18 cellular contexts compared by ENCODE assay signal in genomic region chr6:120871416-120872261, GRCh38.
DNase-seq lines count a peak whose midpoint lies in the region; ATAC-seq and TF ChIP-seq lines count a peak whose summit lies in the region.
"Had no signal": no experiment of that assay in that cellular context is flagged by ENCODE, and none has a peak within 500 bp of the region (broad histone marks: within the 10 kb centered on the region; RNA-seq: fewer than 3 reads in every experiment).

No MANE protein-coding gene starts in this region.

- H3K14ac ChIP-seq in neuronal stem cell (ENCODE audit: low read length), result peak overlapping the region; percentile 71

- H3K27ac ChIP-seq in neuronal stem cell (replicated peaks; ENCODE audit: low read length) (no peak overlapping the region), psoas muscle (no peak overlapping the region)
- H3K27ac ChIP-seq: ascending aorta, KMS-11, thyroid gland had no signal

- peak overlapping the region; percentile 73 for H2BK12ac ChIP-seq in neuronal stem cell (ENCODE audit: low read length)

- WGBS in neuronal stem cell (ENCODE audit: extremely low coverage in 2 of 2, insufficient read length in 2 of 2, insufficient replicate concordance in 1 of 2), 2 donors, result no CpG with 5 or more reads among the region's 23 CpGs
- WGBS in psoas muscle, 3 donors, result 77 to 84% (median 79%) methylated on average over 23 of the region's 23 CpGs

- H3K27me3 ChIP-seq in neuronal stem cell (ENCODE audit: control insufficient read depth in 3 of 3, insufficient read depth in 3 of 3, low read depth in 1 of 3, low read length in 3 of 3), result no peaks in the 10 kb centered on the region
- no peaks in the 10 kb centered on the region for H3K27me3 ChIP-seq in psoas muscle (ENCODE audit: insufficient read depth in 3 of 3, low read length in 2 of 3)
- H3K27me3 ChIP-seq: ascending aorta, thyroid gland had no signal

- H3K9me3 ChIP-seq in neuronal stem cell (replicated peaks in 1 of 2; ENCODE audit: control insufficient read depth in 2 of 2, insufficient read depth in 1 of 2, low read depth in 1 of 2, low read length in 2 of 2) (no peaks in the 10 kb centered on the region), psoas muscle (no peaks in the 10 kb centered on the region)
- H3K9me3 ChIP-seq: ascending aorta, thyroid gland had no signal

- H3K4me1 ChIP-seq in neuronal stem cell (ENCODE audit: control insufficient read depth in 2 of 2, insufficient read depth in 1 of 2, low read depth in 1 of 2, low read length in 2 of 2) (no peaks in the 10 kb centered on the region), psoas muscle (no peaks in the 10 kb centered on the region)
- H3K4me1 ChIP-seq: ascending aorta, thyroid gland had no signal

- H3K4me3 ChIP-seq in neuronal stem cell (ENCODE audit: low read length in 2 of 2), result no peak overlapping the region
- no peak overlapping the region for H3K4me3 ChIP-seq in psoas muscle
- H3K4me3 ChIP-seq: ascending aorta, thyroid gland had no signal

- no peak overlapping the region for H3K23ac ChIP-seq in neuronal stem cell (ENCODE audit: low read depth, low read length, poor library complexity)

- no peak for TF ChIP-seq CTCF in psoas muscle (IDR thresholded peaks at IDR 0.05)

- H2BK5ac ChIP-seq in neuronal stem cell (ENCODE audit: low read length), result no peak overlapping the region

- H4K8ac ChIP-seq in neuronal stem cell (ENCODE audit: low read depth, low read length), result peak overlapping the region; percentile 82

- peak; percentile 15 for DNase-seq in HT1080 (ENCODE audit: low read depth)
- DNase-seq in SK-N-DZ (ENCODE audit: low spot score), result peak; percentile 23
- no peak for DNase-seq in neuronal stem cell (ENCODE audit: low spot score)
- DNase-seq in cerebellar nuclear complex (lab: John Stamatoyannopoulos, UW), result no peak
- no peak for DNase-seq in psoas muscle
- no peak for DNase-seq in KG1 (lab: John Stamatoyannopoulos, UW)
- DNase-seq: activated CD4-positive, alpha-beta T cell treated with anti-CD3 and anti-CD28 coated beads, Interleukin-2, amount 10 ng/mL, durations not matched to agents 7 days and 5 days; activated naive CD4-positive, alpha-beta T cell; DND-41; effector memory CD4-positive, alpha-beta T cell; NCI-H526 treated with DMSO at 0.1 percent for 48 hours; stimulated activated CD4-positive, alpha-beta T cell treated with anti-CD3 and anti-CD28 coated beads, Interleukin-15, amount 100 ng/mL, for 24 hours; SW 1271; thyroid gland had no signal

- no peak overlapping the region for H2BK120ac ChIP-seq in neuronal stem cell (ENCODE audit: low read depth, low read length)

- H2AFZ ChIP-seq in neuronal stem cell (ENCODE audit: low read length), result no peak overlapping the region

- H3K79me1 ChIP-seq in neuronal stem cell (ENCODE audit: low read depth, low read length), result no peaks in the 10 kb centered on the region

- H3K36me3 ChIP-seq in neuronal stem cell (replicated peaks in 1 of 2; ENCODE audit: control insufficient read depth in 2 of 2, insufficient read depth in 2 of 2, low read length in 2 of 2), result no peaks in the 10 kb centered on the region
- no peaks in the 10 kb centered on the region for H3K36me3 ChIP-seq in psoas muscle (ENCODE audit: insufficient read depth in 1 of 2, low read depth in 1 of 2)
- H3K36me3 ChIP-seq: ascending aorta, thyroid gland had no signal

- peak overlapping the region; percentile 38 for H3K18ac ChIP-seq in neuronal stem cell (ENCODE audit: low read length)

- ATAC-seq in GM19043 (IDR thresholded peaks at IDR 0.05; ENCODE audit: low read depth, unreplicated experiment) (peak; percentile 32), psoas muscle (no peak)
- ATAC-seq: left lobe of liver had no signal

- intact Hi-C loops in psoas muscle (cut with DNase I), result no loop called here

- H2BK15ac ChIP-seq in neuronal stem cell (ENCODE audit: low read length), result no peak overlapping the region

- H3K4me2 ChIP-seq in neuronal stem cell (ENCODE audit: insufficient read depth, low read length, poor library complexity, severe bottlenecking), result no peak overlapping the region
- H3K4me2 ChIP-seq: KMS-11 had no signal

- H3K4ac ChIP-seq in neuronal stem cell (ENCODE audit: low read length), result no peak overlapping the region

- H3K9ac ChIP-seq in neuronal stem cell (ENCODE audit: low read depth, low read length, poor library complexity), result no peak overlapping the region
- H3K9ac ChIP-seq: KMS-11 had no signal

- H4K91ac ChIP-seq in neuronal stem cell (ENCODE audit: low read depth, low read length, poor library complexity), result no peak overlapping the region

- no peak overlapping the region for H2AK5ac ChIP-seq in neuronal stem cell (ENCODE audit: low read depth, low read length)

Comparison
In these comparisons a context has a peak if more than half of its experiments do, and no peak if none do; other contexts are left out.
1. DNase-seq: peak in HT1080 (single experiment) and SK-N-DZ (single experiment); none in neuronal stem cell (single experiment), cerebellar nuclear complex (0 of 2), psoas muscle (0 of 2) and KG1 (single experiment).